Comparison of ENCODE assay signal across 9 cellular contexts in genomic region chr1:167933779-167934178, GRCh38. TPM values are rescaled to one million over a fixed set of nuclear protein-coding genes. Genes with fewer than 3 reads are reported as not detected.
DNase-seq lines count a peak whose midpoint lies in the region; ATAC-seq, FAIRE-seq and TF ChIP-seq lines count a peak whose summit lies in the region.
"Had no signal": no experiment of that assay in that cellular context is flagged by ENCODE, and none has a peak within 500 bp of the region (broad histone marks: within the 10 kb centered on the region; RNA-seq: fewer than 3 reads in every experiment).

No MANE protein-coding gene starts in this region.

- intact Hi-C loops in K562 (cut with micrococcal nuclease), result loop anchor here (10.0 kb wide), 1 partner anchor 299 kb away; the partner anchor contains the start of gene RCSD1

- DNase-seq in AG04450 (ENCODE audit: low read depth, low spot score) (no peak), K562 (ENCODE audit: extremely low read depth in 1 of 4, low spot score in 3 of 4) (no peak), HuH-7.5 (ENCODE audit: low spot score) (no peak), NCI-H1417 treated with DMSO at 0.1 percent for 48 hours (lab: John Stamatoyannopoulos, UW) (no peak), substantia nigra (lab: John Stamatoyannopoulos, UW) (no peak)
- no peak for DNase-seq in stimulated activated CD4-positive, alpha-beta T cell treated with anti-CD3 and anti-CD28 coated beads, Interleukin-4, amount 100 ng/mL, for 1 hour
- DNase-seq: naive B cell had no signal

- in situ Hi-C loops in K562 (cut with MboI), result no loop called here

- H3K27ac ChIP-seq in AG04450 (ENCODE audit: low read depth, low read length) (no peak overlapping the region), HEK293 (ENCODE audit: extremely low read depth, low read depth, low read length) (no peak overlapping the region), K562 (ENCODE audit: extremely low read depth, low read depth, low read length) (peak overlapping the region; percentile 98; the same call in 2 of the 3 replicates), substantia nigra (ENCODE audit: low read depth, low read length, poor library complexity, severe bottlenecking) (no peak overlapping the region)

- H3K9me1 ChIP-seq in K562 (ENCODE audit: control insufficient read depth, insufficient read depth, low read length), result no peaks in the 10 kb centered on the region

- ATAC-seq in K562, result no peak

- CTCF ChIA-PET in AG04450 (lab: Charles Lee), result interaction anchor here (0.6 to 1.4 kb wide), 2 partner anchors 152 to 212 kb away, joined by 3 to 5 read pairs; no protein-coding TSS in a partner anchor
- CTCF ChIA-PET in HEK293 (lab: Yijun Ruan, JAX), result interaction anchor here (0.5 to 4.4 kb wide), 5 partner anchors 19 to 149 kb away, joined by 3 to 25 read pairs (median 4); no protein-coding TSS in a partner anchor
- CTCF ChIA-PET in K562 (lab: Yijun Ruan, JAX; ENCODE audit: low intra/inter-chr PET ratio), result no interaction called here

- no peak for TF ChIP-seq CTCF in AG04450 (IDR thresholded peaks at IDR 0.05; ENCODE audit: low read depth, low read length)
- TF ChIP-seq CTCF in HEK293 (tag by site-specific recombination; IDR thresholded peaks at IDR 0.05), result no peak
- no peak for TF ChIP-seq CTCF in K562 (IDR thresholded peaks at IDR 0.05 in 2 of 3, conservative IDR thresholded peaks at IDR 0.05 in 1 of 3; ENCODE audit: insufficient read depth in 2 of 3, low read depth in 1 of 3, low read length in 3 of 3)

- POLR2A ChIA-PET in AG04450 (lab: Yijun Ruan, JAX), result no interaction called here
- POLR2A ChIA-PET in HEK293 (lab: Yijun Ruan, JAX), result interaction anchor here (1.0 kb wide), 1 partner anchor 12 kb away, joined by 3 read pairs; no protein-coding TSS in a partner anchor
- POLR2A ChIA-PET in K562 (lab: Yijun Ruan, JAX), result interaction anchor here (0.7 to 1.5 kb wide), 4 partner anchors 10 to 188 kb away, joined by 3 to 5 read pairs (median 3); no protein-coding TSS in a partner anchor

- peak overlapping the region in 1 of 2 experiments; percentile 97; a peak in 2 of 4 replicates for H3K9ac ChIP-seq in K562 (ENCODE audit: insufficient read depth in 1 of 2, low read depth in 2 of 2, low read length in 2 of 2)
- peak overlapping the region; percentile 2 for H3K9ac ChIP-seq in mucosa of stomach (ENCODE audit: low read length)

- no peak for TF ChIP-seq RAD21 in K562 (CRISPR knock-in tag; conservative IDR thresholded peaks at IDR 0.05 in 1 of 2, IDR thresholded peaks at IDR 0.05 in 1 of 2)

- H3K4me3 ChIP-seq in AG04450 (ENCODE audit: low read depth, low read length) (peak overlapping the region; percentile 75), HEK293 (ENCODE audit: low read depth, low read length) (peak overlapping the region; percentile 68), K562 (peak overlapping the region; percentile 81), mucosa of stomach (ENCODE audit: low read length) (no peak overlapping the region)

- no peaks in the 10 kb centered on the region for H3K36me3 ChIP-seq in HEK293 (ENCODE audit: control insufficient read depth in 2 of 2, insufficient read depth in 1 of 2, low read length in 2 of 2)
- no peaks in the 10 kb centered on the region for H3K36me3 ChIP-seq in K562 (ENCODE audit: control insufficient read depth, insufficient read depth, low read length)
- no peaks in the 10 kb centered on the region for H3K36me3 ChIP-seq in mucosa of stomach (ENCODE audit: control insufficient read depth, insufficient read depth, low read length)

- 0 out of 2 replicates have a peak, but pooled peaks cover 9% of the 10 kb centered on the region for H4K20me1 ChIP-seq in K562 (replicated peaks; ENCODE audit: control insufficient read depth, insufficient read depth, low read length)

- H3K9me3 ChIP-seq in AG04450 (ENCODE audit: control insufficient read depth, insufficient read depth, low read length) (no peaks in the 10 kb centered on the region; the same call in 1 of the 2 replicates), HEK293 (ENCODE audit: control insufficient read depth, insufficient read depth, low read depth, low read length) (no peaks in the 10 kb centered on the region), K562 (replicated peaks; ENCODE audit: control insufficient read depth, insufficient read depth, low read depth, low read length) (no peaks in the 10 kb centered on the region), mucosa of stomach (ENCODE audit: control insufficient read depth, low read length) (no peaks in the 10 kb centered on the region)

- no TSS peak for BruUV-seq in K562 (replicated peaks; lab: Mats Ljungman, UMichigan)

- peaks cover 97% of the 10 kb centered on the region for H3K79me2 ChIP-seq in K562 (ENCODE audit: control insufficient read depth, insufficient read depth, low read length)

- TF ChIP-seq EP300 in K562 (IDR thresholded peaks at IDR 0.05; ENCODE audit: low read length), result no peak

- WGBS in K562 (ENCODE audit: insufficient coverage, low coverage, missing lambda C conversion rate), result 21% methylated on average over 4 of the region's 4 CpGs

- H3K4me1 ChIP-seq in HEK293 (ENCODE audit: control insufficient read depth, insufficient read depth, low read length) (peaks cover 3% of the 10 kb centered on the region), K562 (replicated peaks in 1 of 2; ENCODE audit: control insufficient read depth in 2 of 2, insufficient read depth in 2 of 2, low read length in 2 of 2) (peaks cover 12% of the 10 kb centered on the region in 2 experiments), mucosa of stomach (ENCODE audit: control insufficient read depth, insufficient read depth, low read length) (no peaks in the 10 kb centered on the region)

- peak overlapping the region; percentile 98 for H3K4me2 ChIP-seq in K562 (ENCODE audit: insufficient read depth, low read length)

- no peak for TF ChIP-seq POLR2A in K562 (conservative IDR thresholded peaks at IDR 0.05)

- H2AFZ ChIP-seq in K562 (ENCODE audit: low read depth, low read length), result no peak overlapping the region

- H3K27me3 ChIP-seq in AG04450 (ENCODE audit: control insufficient read depth, insufficient read depth, low read length) (no peaks in the 10 kb centered on the region), K562 (ENCODE audit: control insufficient read depth in 2 of 2, insufficient read depth in 2 of 2, low read length in 2 of 2) (no peaks in the 10 kb centered on the region), mucosa of stomach (ENCODE audit: control insufficient read depth, insufficient read depth, low read length) (no peaks in the 10 kb centered on the region)

- no peak for FAIRE-seq in K562 (lab: Jason Lieb, UNC)

RNA-seq across cellular contexts. Expression of gene DCAF6, which starts 2.7 kb away (rescaled TPM):
- polyA plus RNA-seq in AG04450 (2011; rRNA removed) (102 and 137 TPM in 2 replicates), K562 (2011; rRNA removed) (91.6 and 102 TPM in 2 replicates), K562 (2014; fragmentation: Illumina TruSeq; extraction: Trizol) (54.3 and 59.1 TPM in 2 replicates), K562 (2014; fragmentation: Nextera tagmentation; extraction: Ambion mirVana) (10 to 100 TPM; 19.1 to 24.5 TPM), K562 (2014; rRNA removed) (41.1 and 45.6 TPM in 2 replicates)
- polyA minus RNA-seq in AG04450 (2011; rRNA and poly(A)+ RNA removed), result 54.1 and 89.0 TPM in 2 replicates
- 162 and 343 TPM in 2 replicates for total RNA-seq in K562 (2011; cell fraction: chromatin; rRNA removed; ENCODE audit: low replicate concordance)
- total RNA-seq in K562 (2011; cell fraction: nucleolus; rRNA removed), result 39.9 and 60.4 TPM in 2 replicates
- 128 and 216 TPM in 2 replicates for total RNA-seq in K562 (2011; cell fraction: nucleoplasm; rRNA removed)
- total RNA-seq in K562 (2014; rRNA removed) (46.2 and 46.3 TPM in 2 replicates), K562 (2014; rRNA removed; fragmentation: Illumina TruSeq; extraction: Trizol) (61.9 and 73.9 TPM in 2 replicates), K562 (2015; rRNA removed; fragmentation: Illumina TruSeq; extraction: Trizol) (56.4 and 57.8 TPM in 2 replicates), K562 (2021) (40.6 and 42.8 TPM in 2 replicates)
- polyA plus RNA-seq in K562 (2011; cell fraction: cytosol; rRNA removed), result 31.7 and 76.1 TPM in 2 replicates
- 48.5 and 76.7 TPM in 2 replicates for polyA plus RNA-seq in K562 (2011; cell fraction: nucleus; rRNA removed)
- polyA plus RNA-seq in K562 (2012), result 38.9 and 42.2 TPM in 2 replicates
- polyA minus RNA-seq in K562 (2011; rRNA and poly(A)+ RNA removed), result 217 and 260 TPM in 2 replicates
- 41.2 and 59.6 TPM in 2 replicates for polyA minus RNA-seq in K562 (2011; cell fraction: cytosol; rRNA and poly(A)+ RNA removed)
- 79.4 and 146 TPM in 2 replicates for polyA minus RNA-seq in K562 (2011; cell fraction: nucleus; rRNA and poly(A)+ RNA removed)

RNA-seq across cellular contexts. Expression of gene MPC2, which starts 3.1 kb away (rescaled TPM):
- polyA plus RNA-seq in AG04450 (2011; rRNA removed) (50.0 and 70.0 TPM in 2 replicates), K562 (2011; rRNA removed) (157 and 179 TPM in 2 replicates), K562 (2014; fragmentation: Illumina TruSeq; extraction: Trizol) (131 and 138 TPM in 2 replicates), K562 (2014; fragmentation: Nextera tagmentation; extraction: Ambion mirVana) (100 to 1,000 TPM in 1 of 2 experiments, 10 to 100 TPM in 1; 70.7 to 154 TPM), K562 (2014; rRNA removed) (106 and 126 TPM in 2 replicates)
- 9.6 and 11.8 TPM in 2 replicates for polyA minus RNA-seq in AG04450 (2011; rRNA and poly(A)+ RNA removed)
- total RNA-seq in K562 (2011; cell fraction: chromatin; rRNA removed; ENCODE audit: low replicate concordance), result 10.2 and 19.5 TPM in 2 replicates
- total RNA-seq in K562 (2011; cell fraction: nucleolus; rRNA removed), result 17.8 and 19.7 TPM in 2 replicates
- 19.3 and 32.5 TPM in 2 replicates for total RNA-seq in K562 (2011; cell fraction: nucleoplasm; rRNA removed)
- total RNA-seq in K562 (2014; rRNA removed) (102 and 122 TPM in 2 replicates), K562 (2014; rRNA removed; fragmentation: Illumina TruSeq; extraction: Trizol) (168 and 186 TPM in 2 replicates), K562 (2015; rRNA removed; fragmentation: Illumina TruSeq; extraction: Trizol) (134 and 144 TPM in 2 replicates), K562 (2021) (172 and 190 TPM in 2 replicates)
- polyA plus RNA-seq in K562 (2011; cell fraction: cytosol; rRNA removed), result 51.8 and 85.0 TPM in 2 replicates
- 19.6 and 37.3 TPM in 2 replicates for polyA plus RNA-seq in K562 (2011; cell fraction: nucleus; rRNA removed)
- polyA plus RNA-seq in K562 (2012), result 107 and 192 TPM in 2 replicates
- 46.7 and 50.5 TPM in 2 replicates for polyA minus RNA-seq in K562 (2011; rRNA and poly(A)+ RNA removed)
- polyA minus RNA-seq in K562 (2011; cell fraction: cytosol; rRNA and poly(A)+ RNA removed), result 27.2 and 32.7 TPM in 2 replicates
- 11.2 and 14.2 TPM in 2 replicates for polyA minus RNA-seq in K562 (2011; cell fraction: nucleus; rRNA and poly(A)+ RNA removed)

RNA-seq across cellular contexts. Expression of gene ADCY10, which starts 19.8 kb away (rescaled TPM):
- 0.01 and 0.11 TPM in 2 replicates for polyA plus RNA-seq in AG04450 (2011; rRNA removed)
- 0.04 TPM in 1 of 2 replicates, not detected in the other for polyA minus RNA-seq in AG04450 (2011; rRNA and poly(A)+ RNA removed)
- 1.3 and 2.1 TPM in 2 replicates for total RNA-seq in K562 (2011; cell fraction: chromatin; rRNA removed; ENCODE audit: low replicate concordance)
- total RNA-seq in K562 (2011; cell fraction: nucleolus; rRNA removed), result 0.39 and 0.83 TPM in 2 replicates
- total RNA-seq in K562 (2011; cell fraction: nucleoplasm; rRNA removed), result 1.1 and 2.1 TPM in 2 replicates
- total RNA-seq in K562 (2014; rRNA removed), result 0.24 and 0.86 TPM in 2 replicates
- 0.29 and 0.32 TPM in 2 replicates for total RNA-seq in K562 (2014; rRNA removed; fragmentation: Illumina TruSeq; extraction: Trizol)
- 0.11 and 0.14 TPM in 2 replicates for total RNA-seq in K562 (2015; rRNA removed; fragmentation: Illumina TruSeq; extraction: Trizol)
- total RNA-seq in K562 (2021), result 0.20 and 0.22 TPM in 2 replicates
- 0.21 and 0.54 TPM in 2 replicates for polyA plus RNA-seq in K562 (2011; rRNA removed)
- polyA plus RNA-seq in K562 (2011; cell fraction: cytosol; rRNA removed), result 0.12 and 0.13 TPM in 2 replicates
- polyA plus RNA-seq in K562 (2011; cell fraction: nucleus; rRNA removed), result 0.34 and 0.38 TPM in 2 replicates
- polyA plus RNA-seq in K562 (2012), result 0.12 and 0.65 TPM in 2 replicates
- 0.25 and 0.26 TPM in 2 replicates for polyA plus RNA-seq in K562 (2014; fragmentation: Illumina TruSeq; extraction: Trizol)
- polyA plus RNA-seq in K562 (2014; fragmentation: Nextera tagmentation; extraction: Ambion mirVana), result under 1 TPM; 0.21 to 0.39 TPM
- 0.08 and 0.11 TPM in 2 replicates for polyA plus RNA-seq in K562 (2014; rRNA removed)
- polyA minus RNA-seq in K562 (2011; rRNA and poly(A)+ RNA removed), result 0.24 and 0.28 TPM in 2 replicates
- not detected in 2 replicates for polyA minus RNA-seq in K562 (2011; cell fraction: cytosol; rRNA and poly(A)+ RNA removed)
- 0.22 and 0.27 TPM in 2 replicates for polyA minus RNA-seq in K562 (2011; cell fraction: nucleus; rRNA and poly(A)+ RNA removed)
